22 cellular contexts compared by ENCODE assay signal in genomic region chr12:53169644-53170043, GRCh38. TPM values are rescaled to one million over a fixed set of nuclear protein-coding genes. Genes with fewer than 3 reads are reported as not detected.
DNase-seq lines count a peak whose midpoint lies in the region; ATAC-seq, FAIRE-seq and TF ChIP-seq lines count a peak whose summit lies in the region.
"Had no signal": no experiment of that assay in that cellular context is flagged by ENCODE, and none has a peak within 500 bp of the region (broad histone marks: within the 10 kb centered on the region; RNA-seq: fewer than 3 reads in every experiment).

No MANE protein-coding gene starts in this region.

- POLR2A ChIA-PET in HepG2 (lab: Yijun Ruan, JAX) = no interaction called here

- peak overlapping the region; percentile 56 to 64 (median 56) for H3K4me3 ChIP-seq in liver (ENCODE audit: low read depth in 1 of 3, low read length in 3 of 3)
- H3K4me3 ChIP-seq in HepG2 (replicated peaks in 1 of 3; ENCODE audit: insufficient read depth in 1 of 3, low read depth in 2 of 3, low read length in 3 of 3) = no peak overlapping the region
- peak overlapping the region; percentile 41 to 56 (median 49) for H3K4me3 ChIP-seq in right lobe of liver
- H3K4me3 ChIP-seq: BLaER1 had no signal

- DNase-seq in HepG2 (ENCODE audit: low spot score) (no peak), right lobe of liver (no peak), osteocyte (ENCODE audit: extremely low spot score, unreplicated experiment) (peak; percentile 53), nucleus accumbens (lab: John Stamatoyannopoulos, UW) (no peak), sciatic nerve (ENCODE audit: low spot score) (no peak), midbrain (lab: John Stamatoyannopoulos, UW) (no peak)
- DNase-seq: CD4-positive, alpha-beta T cell; COR-L47; DMS79; MV-4-11; NCI-H1105 treated with DMSO at 0.1 percent for 48 hours; NCI-H1694; NCI-H2081; NCI-H446 treated with DMSO at 0.1 percent for 48 hours; NCI-H526 treated with DMSO at 0.1 percent for 48 hours; Right ventricle myocardium superior had no signal

- no TSS peak for BruUV-seq in HepG2 (replicated peaks; lab: Mats Ljungman, UMichigan)

- H3K4me1 ChIP-seq in liver (ENCODE audit: control insufficient read depth in 4 of 4, insufficient read depth in 4 of 4, low read length in 3 of 4) = peaks cover 15 to 57% (median 46%) of the 10 kb centered on the region in 4 donors
- H3K4me1 ChIP-seq in HepG2 (ENCODE audit: insufficient read depth, low read length) = peaks cover 27% of the 10 kb centered on the region
- H3K4me1 ChIP-seq in right lobe of liver = peaks cover 0 to 53% (median 15%) of the 10 kb centered on the region in 4 donors

- TF ChIP-seq CTCF in liver (IDR thresholded peaks at IDR 0.05; ENCODE audit: low read depth, low read length, missing input control) (no peak), HepG2 (CRISPR knock-in tag; IDR thresholded peaks at IDR 0.05) (no peak), right lobe of liver (IDR thresholded peaks at IDR 0.05) (no peak), osteocyte (IDR thresholded peaks at IDR 0.05) (no peak)

- peaks cover 8% of the 10 kb centered on the region for H3K4me1 Mint-ChIP-seq in osteocyte (ENCODE audit: unreplicated experiment)
- H3K4me1 Mint-ChIP-seq: IgD-negative memory B cell had no signal

- no peaks in the 10 kb centered on the region for H3K27me3 Mint-ChIP-seq in osteocyte (ENCODE audit: unreplicated experiment)
- H3K27me3 Mint-ChIP-seq: CD4-positive, alpha-beta T cell; IgD-negative memory B cell had no signal

- no peaks in the 10 kb centered on the region for H3K9me3 Mint-ChIP-seq in osteocyte (ENCODE audit: unreplicated experiment)
- H3K9me3 Mint-ChIP-seq: CD4-positive, alpha-beta T cell; IgD-negative memory B cell had no signal

- in situ Hi-C loops in HepG2 (cut with HindIII; ENCODE audit: extremely low pct_ligation_motif_present, low pct_unique_long_range_greater_than_20kb) = no loop called here

- no peak overlapping the region for H3K4me2 ChIP-seq in HepG2 (ENCODE audit: low read depth, low read length)
- H3K4me2 ChIP-seq: BLaER1 had no signal

- no peak overlapping the region for H2AFZ ChIP-seq in HepG2 (ENCODE audit: low read length)

- 50% methylated on average over 7 of the region's 7 CpGs for WGBS in liver
- WGBS in HepG2 (ENCODE audit: low lambda C conversion rate) = over 99% methylated on average over 7 of the region's 7 CpGs
- WGBS in right lobe of liver (ENCODE audit: insufficient coverage, low coverage, low lambda C conversion rate, missing lambda C conversion rate) = 42% methylated on average over 3 of the region's 7 CpGs

- no peaks in the 10 kb centered on the region for H3K9me3 ChIP-seq in liver (ENCODE audit: control insufficient read depth in 4 of 4, low read length in 3 of 4)
- H3K9me3 ChIP-seq in HepG2 (ENCODE audit: low read length) = no peaks in the 10 kb centered on the region
- H3K9me3 ChIP-seq in right lobe of liver = no peaks in the 10 kb centered on the region
- H3K9me3 ChIP-seq: BLaER1 had no signal

- CTCF ChIA-PET in HepG2 (lab: Yijun Ruan, JAX; ENCODE audit: low intra/inter-chr PET ratio, low total read pairs) = no interaction called here

- FAIRE-seq in HepG2 (lab: Jason Lieb, UNC) = no peak
- FAIRE-seq: GM19239, H54, HTR-8/SVneo had no signal

- H3K36me3 Mint-ChIP-seq in osteocyte (ENCODE audit: unreplicated experiment) = peaks cover 32% of the 10 kb centered on the region

- no peak for TF ChIP-seq RAD21 in liver (IDR thresholded peaks at IDR 0.05)
- TF ChIP-seq RAD21 in HepG2 (CRISPR knock-in tag; IDR thresholded peaks at IDR 0.05) = no peak

- H3K27me3 ChIP-seq in liver (ENCODE audit: control insufficient read depth in 4 of 4, insufficient read depth in 4 of 4, low read length in 3 of 4) = no peaks in the 10 kb centered on the region
- H3K27me3 ChIP-seq in HepG2 (ENCODE audit: control insufficient read depth in 1 of 2, insufficient read depth in 2 of 2, low read length in 2 of 2) = no peaks in the 10 kb centered on the region
- H3K27me3 ChIP-seq in right lobe of liver = no peaks in the 10 kb centered on the region
- H3K27me3 ChIP-seq: BLaER1 had no signal

- ATAC-seq in HepG2 = no peak
- ATAC-seq in right lobe of liver = peak; percentile 40 to 59 (median 45)
- ATAC-seq in sciatic nerve = no peak

- TF ChIP-seq POLR2A in HepG2 (IDR thresholded peaks at IDR 0.05; ENCODE audit: insufficient read depth in 1 of 2, low read depth in 2 of 2, low read length in 2 of 2) (no peak), right lobe of liver (IDR thresholded peaks at IDR 0.05) (no peak)

- H3K27ac ChIP-seq in liver (ENCODE audit: low read depth in 1 of 2, low read length in 2 of 2) (peak overlapping the region; percentile 69 to 83), HepG2 (ENCODE audit: extremely low read length, insufficient read depth, low read length) (no peak overlapping the region), right lobe of liver (peak overlapping the region; percentile 43 to 75 (median 60))
- H3K27ac ChIP-seq: BLaER1 had no signal

- TF ChIP-seq EP300 in HepG2 (IDR thresholded peaks at IDR 0.05; ENCODE audit: low read depth in 2 of 2, low read length in 2 of 2) (no peak), HepG2 (CRISPR knock-in tag; IDR thresholded peaks at IDR 0.05; ENCODE audit: borderline replicate concordance) (no peak)

- intact Hi-C loops in HepG2 (cut with micrococcal nuclease; ENCODE audit: unreplicated experiment) (no loop called here), right lobe of liver (cut with DNase I) (loop anchor here in 1 of 2 donors (10.0 kb wide), 1 partner anchor 105 kb away; no protein-coding TSS in a partner anchor), sciatic nerve (cut with DNase I) (no loop called here)

- H3K27ac Mint-ChIP-seq in osteocyte (ENCODE audit: unreplicated experiment) = no peak overlapping the region
- H3K27ac Mint-ChIP-seq: CD4-positive, alpha-beta T cell; IgD-negative memory B cell had no signal

- H3K9ac ChIP-seq in liver (ENCODE audit: low read depth in 1 of 2, low read length in 2 of 2) (peak overlapping the region; percentile 79 to 86), HepG2 (ENCODE audit: insufficient read depth, low read depth, low read length) (no peak overlapping the region)
- H3K9ac ChIP-seq: BLaER1 had no signal

- H3K4me3 Mint-ChIP-seq in osteocyte (ENCODE audit: unreplicated experiment) = no peak overlapping the region
- H3K4me3 Mint-ChIP-seq: CD4-positive, alpha-beta T cell had no signal

- H3K36me3 ChIP-seq in liver (ENCODE audit: control insufficient read depth in 4 of 4, insufficient read depth in 3 of 4, low read depth in 1 of 4, low read length in 3 of 4) (peaks cover 0 to 9% (median 0%) of the 10 kb centered on the region in 4 donors), HepG2 (replicated peaks in 1 of 2; ENCODE audit: control insufficient read depth in 1 of 2, insufficient read depth in 2 of 2, low read length in 2 of 2) (no peaks in the 10 kb centered on the region), right lobe of liver (no peaks in the 10 kb centered on the region)
- H3K36me3 ChIP-seq: BLaER1 had no signal

- no peaks in the 10 kb centered on the region for H3K79me2 ChIP-seq in HepG2 (ENCODE audit: insufficient read depth, low read length)

- H4K20me1 ChIP-seq in HepG2 (ENCODE audit: insufficient read depth, low read length) = no peaks in the 10 kb centered on the region
- H4K20me1 ChIP-seq: BLaER1 had no signal

RNA-seq across cellular contexts. Expression of gene ZNF740, which starts 10.9 kb away (rescaled TPM):
- total RNA-seq in liver (10 to 100 TPM in 1 of 2 donors, 1 to 10 TPM in 1; 8.4 to 14.4 TPM), HepG2 (2016; rRNA removed; fragmentation: Illumina TruSeq; extraction: Trizol) (15.0 and 16.9 TPM in 2 replicates), right lobe of liver (10 to 100 TPM in 5 of 6 experiments, 1 to 10 TPM in 1; 5.5 to 24.4 (median 19.2) TPM), osteocyte (39.6 and 55.4 TPM in 2 replicates), sciatic nerve (51.0 TPM)
- polyA plus RNA-seq in liver (1 to 10 TPM; 1.4 to 4.3 TPM), HepG2 (2011; rRNA removed) (19.0 and 22.0 TPM in 2 replicates)
- 2.4 and 4.8 TPM in 2 replicates for total RNA-seq in HepG2 (2016; cell fraction: cytosol; rRNA removed; fragmentation: Illumina TruSeq; extraction: Trizol; ENCODE audit: low read depth)
- 13.9 and 16.1 TPM in 2 replicates for total RNA-seq in HepG2 (2016; cell fraction: insoluble cytoplasmic fraction; rRNA removed; fragmentation: Illumina TruSeq; extraction: Trizol)
- total RNA-seq in HepG2 (2016; cell fraction: membrane; rRNA removed; fragmentation: Illumina TruSeq; extraction: Trizol) = 11.3 and 11.8 TPM in 2 replicates
- 20.9 and 23.7 TPM in 2 replicates for total RNA-seq in HepG2 (2016; cell fraction: nucleus; rRNA removed; fragmentation: Illumina TruSeq; extraction: Trizol)
- 7.2 and 8.9 TPM in 2 replicates for polyA plus RNA-seq in HepG2 (2011; cell fraction: cytosol; rRNA removed)
- polyA plus RNA-seq in HepG2 (2011; cell fraction: nucleus; rRNA removed) = 49.3 and 50.2 TPM in 2 replicates
- polyA plus RNA-seq in HepG2 (2012) = 15.4 and 16.5 TPM in 2 replicates
- 1.4 and 2.0 TPM in 2 replicates for polyA plus RNA-seq in HepG2 (2016; cell fraction: cytosol; fragmentation: Illumina TruSeq; extraction: Trizol; ENCODE audit: low read depth)
- polyA plus RNA-seq in HepG2 (2016; cell fraction: insoluble cytoplasmic fraction; fragmentation: Illumina TruSeq; extraction: Trizol; ENCODE audit: low read depth) = 11.3 and 12.0 TPM in 2 replicates
- 4.1 and 5.8 TPM in 2 replicates for polyA plus RNA-seq in HepG2 (2016; cell fraction: membrane; fragmentation: Illumina TruSeq; extraction: Trizol; ENCODE audit: low read depth)
- 21.2 and 25.1 TPM in 2 replicates for polyA plus RNA-seq in HepG2 (2016; cell fraction: nucleus; fragmentation: Illumina TruSeq; extraction: Trizol; ENCODE audit: insufficient read depth, low read depth)
- polyA minus RNA-seq in HepG2 (2011; rRNA and poly(A)+ RNA removed; ENCODE audit: low replicate concordance) = 41.0 and 77.8 TPM in 2 replicates
- polyA minus RNA-seq in HepG2 (2011; cell fraction: cytosol; rRNA and poly(A)+ RNA removed) = 8.4 and 10.6 TPM in 2 replicates
- 91.4 and 93.6 TPM in 2 replicates for polyA minus RNA-seq in HepG2 (2011; cell fraction: nucleus; rRNA and poly(A)+ RNA removed)

RNA-seq across cellular contexts. Expression of gene CSAD, which starts 11.1 kb away (rescaled TPM):
- total RNA-seq in liver = 10 to 100 TPM in 1 of 2 donors, 1 to 10 TPM in 1; 4.4 to 37.1 TPM
- 10 to 100 TPM; 33.1 to 41.5 TPM for polyA plus RNA-seq in liver
- total RNA-seq in HepG2 (2016; rRNA removed; fragmentation: Illumina TruSeq; extraction: Trizol) = 2.7 and 7.2 TPM in 2 replicates
- 3.9 and 6.0 TPM in 2 replicates for total RNA-seq in HepG2 (2016; cell fraction: cytosol; rRNA removed; fragmentation: Illumina TruSeq; extraction: Trizol; ENCODE audit: low read depth)
- total RNA-seq in HepG2 (2016; cell fraction: insoluble cytoplasmic fraction; rRNA removed; fragmentation: Illumina TruSeq; extraction: Trizol) = 1.3 and 7.7 TPM in 2 replicates
- total RNA-seq in HepG2 (2016; cell fraction: membrane; rRNA removed; fragmentation: Illumina TruSeq; extraction: Trizol) = 2.3 TPM in 2 replicates
- total RNA-seq in HepG2 (2016; cell fraction: nucleus; rRNA removed; fragmentation: Illumina TruSeq; extraction: Trizol) = 12.9 and 16.2 TPM in 2 replicates
- 23.5 and 25.2 TPM in 2 replicates for polyA plus RNA-seq in HepG2 (2011; rRNA removed)
- 4.3 and 5.6 TPM in 2 replicates for polyA plus RNA-seq in HepG2 (2011; cell fraction: cytosol; rRNA removed)
- 112 and 125 TPM in 2 replicates for polyA plus RNA-seq in HepG2 (2011; cell fraction: nucleus; rRNA removed)
- polyA plus RNA-seq in HepG2 (2012) = 10.0 and 10.8 TPM in 2 replicates
- polyA plus RNA-seq in HepG2 (2016; cell fraction: cytosol; fragmentation: Illumina TruSeq; extraction: Trizol; ENCODE audit: low read depth) = 0.41 and 0.44 TPM in 2 replicates
- polyA plus RNA-seq in HepG2 (2016; cell fraction: insoluble cytoplasmic fraction; fragmentation: Illumina TruSeq; extraction: Trizol; ENCODE audit: low read depth) = 2.9 and 3.3 TPM in 2 replicates
- polyA plus RNA-seq in HepG2 (2016; cell fraction: membrane; fragmentation: Illumina TruSeq; extraction: Trizol; ENCODE audit: low read depth) = 1.2 TPM in 2 replicates
- 64.6 and 67.6 TPM in 2 replicates for polyA plus RNA-seq in HepG2 (2016; cell fraction: nucleus; fragmentation: Illumina TruSeq; extraction: Trizol; ENCODE audit: insufficient read depth, low read depth)
- 12.1 and 29.8 TPM in 2 replicates for polyA minus RNA-seq in HepG2 (2011; rRNA and poly(A)+ RNA removed; ENCODE audit: low replicate concordance)
- polyA minus RNA-seq in HepG2 (2011; cell fraction: cytosol; rRNA and poly(A)+ RNA removed) = 1.8 and 1.9 TPM in 2 replicates
- 20.1 and 26.4 TPM in 2 replicates for polyA minus RNA-seq in HepG2 (2011; cell fraction: nucleus; rRNA and poly(A)+ RNA removed)
- 10 to 100 TPM; 20.6 to 54.2 (median 37.1) TPM for total RNA-seq in right lobe of liver
- total RNA-seq in osteocyte = 45.0 and 47.0 TPM in 2 replicates
- total RNA-seq in sciatic nerve = 81.7 TPM

RNA-seq across cellular contexts. Expression of gene ITGB7, which starts 37.4 kb away (rescaled TPM):
- total RNA-seq in liver (1 to 10 TPM; 1.7 to 1.8 TPM), HepG2 (2016; rRNA removed; fragmentation: Illumina TruSeq; extraction: Trizol) (0.13 and 0.18 TPM in 2 replicates), right lobe of liver (1 to 10 TPM; 2.9 to 8.0 (median 3.9) TPM), osteocyte (0.83 TPM in 1 of 2 replicates, not detected in the other), sciatic nerve (33.4 TPM)
- polyA plus RNA-seq in liver (1 to 10 TPM; 2.4 TPM), HepG2 (2011; rRNA removed) (0.14 and 0.16 TPM in 2 replicates)
- not detected in 2 replicates for total RNA-seq in HepG2 (2016; cell fraction: cytosol; rRNA removed; fragmentation: Illumina TruSeq; extraction: Trizol; ENCODE audit: low read depth)
- 0.32 TPM in 1 of 2 replicates, not detected in the other for total RNA-seq in HepG2 (2016; cell fraction: insoluble cytoplasmic fraction; rRNA removed; fragmentation: Illumina TruSeq; extraction: Trizol)
- not detected in 2 replicates for total RNA-seq in HepG2 (2016; cell fraction: membrane; rRNA removed; fragmentation: Illumina TruSeq; extraction: Trizol)
- total RNA-seq in HepG2 (2016; cell fraction: nucleus; rRNA removed; fragmentation: Illumina TruSeq; extraction: Trizol) = not detected in 2 replicates
- 0.09 and 0.13 TPM in 2 replicates for polyA plus RNA-seq in HepG2 (2011; cell fraction: cytosol; rRNA removed)
- 0.39 and 0.40 TPM in 2 replicates for polyA plus RNA-seq in HepG2 (2011; cell fraction: nucleus; rRNA removed)
- polyA plus RNA-seq in HepG2 (2012) = 0.20 and 0.30 TPM in 2 replicates
- polyA plus RNA-seq in HepG2 (2016; cell fraction: cytosol; fragmentation: Illumina TruSeq; extraction: Trizol; ENCODE audit: low read depth) = not detected in 2 replicates
- polyA plus RNA-seq in HepG2 (2016; cell fraction: insoluble cytoplasmic fraction; fragmentation: Illumina TruSeq; extraction: Trizol; ENCODE audit: low read depth) = 0.33 TPM in 1 of 2 replicates, not detected in the other
- not detected in 2 replicates for polyA plus RNA-seq in HepG2 (2016; cell fraction: membrane; fragmentation: Illumina TruSeq; extraction: Trizol; ENCODE audit: low read depth)
- polyA plus RNA-seq in HepG2 (2016; cell fraction: nucleus; fragmentation: Illumina TruSeq; extraction: Trizol; ENCODE audit: insufficient read depth, low read depth) = 0.20 TPM in 1 of 2 replicates, not detected in the other
- polyA minus RNA-seq in HepG2 (2011; rRNA and poly(A)+ RNA removed; ENCODE audit: low replicate concordance) = 0.40 and 2.6 TPM in 2 replicates
- not detected in 2 replicates for polyA minus RNA-seq in HepG2 (2011; cell fraction: cytosol; rRNA and poly(A)+ RNA removed)
- not detected in 2 replicates for polyA minus RNA-seq in HepG2 (2011; cell fraction: nucleus; rRNA and poly(A)+ RNA removed)

Comparison
In these comparisons a context has a peak if more than half of its experiments do, and no peak if none do; other contexts are left out.
1. H3K4me3 ChIP-seq: peak in liver (3 of 3) and right lobe of liver (3 of 3); none in HepG2 (0 of 3).
2. ATAC-seq: peak in right lobe of liver (4 of 4); none in HepG2 (single experiment) and sciatic nerve (single experiment).